ENCODE assay signal across 11 cellular contexts in genomic region chr11:30435488-30435887, GRCh38.
"Had no signal": no experiment of that assay in that cellular context is flagged by ENCODE, and none has a peak within 500 bp of the region (broad histone marks: within the 10 kb centered on the region; RNA-seq: fewer than 3 reads in every experiment).

No MANE protein-coding gene starts in this region.

- H3K27ac Mint-ChIP-seq: activated CD4-positive, alpha-beta memory T cell treated with anti-CD3 and anti-CD28 coated beads for 36 hours; activated T-cell treated with anti-CD3 and anti-CD28 coated beads, Interleukin-2, amount 50 U/mL, for 72 hours; stimulated activated naive B cell treated with anti-CD40 and anti-IgM and Interleukin-4, amounts not matched to agents 10 μg/mL and 1 μg/mL and 100 μg/mL, for 72 hours had no signal

- H3K27ac ChIP-seq: esophagus muscularis mucosa, ovary had no signal

- FAIRE-seq: astrocyte had no signal

- H3K27me3 ChIP-seq: esophagus muscularis mucosa, ovary had no signal

- H3K9me3 ChIP-seq: esophagus muscularis mucosa, ovary had no signal

- H3K9me3 Mint-ChIP-seq: activated CD4-positive, alpha-beta memory T cell treated with anti-CD3 and anti-CD28 coated beads for 36 hours; activated T-cell treated with anti-CD3 and anti-CD28 coated beads, Interleukin-2, amount 50 U/mL, for 72 hours; neural crest cell had no signal

- H3K4me1 Mint-ChIP-seq: neural crest cell had no signal

- H3K36me3 ChIP-seq: esophagus muscularis mucosa, ovary had no signal

- H3K4me3 ChIP-seq: esophagus muscularis mucosa, ovary had no signal

- H3K36me3 Mint-ChIP-seq: activated CD4-positive, alpha-beta memory T cell treated with anti-CD3 and anti-CD28 coated beads for 36 hours; stimulated activated naive B cell treated with anti-CD40 and anti-IgM and Interleukin-4, amounts not matched to agents 10 μg/mL and 1 μg/mL and 100 μg/mL, for 72 hours had no signal

- H3K4me3 Mint-ChIP-seq: activated CD4-positive, alpha-beta memory T cell treated with anti-CD3 and anti-CD28 coated beads for 36 hours; activated T-cell treated with anti-CD3 and anti-CD28 coated beads, Interleukin-2, amount 50 U/mL, for 72 hours; neural crest cell; stimulated activated naive B cell treated with anti-CD40 and anti-IgM and Interleukin-4, amounts not matched to agents 10 μg/mL and 1 μg/mL and 100 μg/mL, for 72 hours had no signal

- H3K27me3 Mint-ChIP-seq: stimulated activated naive B cell treated with anti-CD40 and anti-IgM and Interleukin-4, amounts not matched to agents 10 μg/mL and 1 μg/mL and 100 μg/mL, for 72 hours had no signal

- DNase-seq: activated CD4-positive, alpha-beta memory T cell treated with anti-CD3 and anti-CD28 coated beads for 36 hours; activated T-cell treated with anti-CD3 and anti-CD28 coated beads, Interleukin-2, amount 50 U/mL, for 72 hours; cerebellar nuclear complex; mesenchymal stem cell; ovary; stimulated activated naive B cell treated with anti-CD40 and anti-IgM and Interleukin-4, amounts not matched to agents 10 μg/mL and 1 μg/mL and 100 μg/mL, for 72 hours; T1000 had no signal

- ATAC-seq: activated T-cell treated with anti-CD3 and anti-CD28 coated beads, Interleukin-2, amount 50 U/mL, for 72 hours; left lobe of liver; stimulated activated naive B cell treated with anti-CD40 and anti-IgM and Interleukin-4, amounts not matched to agents 10 μg/mL and 1 μg/mL and 100 μg/mL, for 72 hours had no signal
